Comparison of ENCODE assay signal across 1 cellular context in the genomic region with DNA sequence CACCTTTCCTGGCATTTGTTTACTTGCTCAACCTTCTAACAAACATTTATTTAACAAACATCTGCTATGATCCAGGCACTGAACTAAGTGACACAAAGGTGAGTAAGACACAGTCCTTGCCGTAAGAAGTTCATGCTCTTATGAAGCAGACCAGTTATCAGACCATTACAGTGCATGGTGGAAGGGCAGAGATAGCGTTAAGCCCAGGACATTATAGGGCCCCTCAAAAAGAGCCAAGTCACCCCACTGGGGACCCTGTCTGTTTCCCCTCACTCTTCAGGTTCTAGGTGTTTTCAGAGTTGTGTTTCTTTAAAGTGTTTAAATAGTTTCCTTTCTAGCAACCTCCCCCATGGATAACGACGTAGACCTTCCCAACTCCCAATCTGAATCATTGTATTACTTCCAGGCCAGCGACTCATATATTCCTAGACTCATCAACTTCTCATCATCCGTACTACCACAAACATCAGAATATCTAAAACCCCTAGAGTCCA.
A peak's percentile ranks its signal among the peaks of the same experiment; 100 is the strongest.
TF ChIP-seq lines count a peak whose summit lies in the region.

No MANE protein-coding gene starts in this region.

TF ChIP-seq in K562, 482 proteins besides CTCF, POLR2A, EP300 and RAD21 (continued from another document and continues in another):
- TF ChIP-seq E4F1 (CRISPR knock-in tag; IDR thresholded peaks at IDR 0.05; ENCODE audit: borderline replicate concordance) (no peak), CBFA2T3 (IDR thresholded peaks at IDR 0.05) (peak; percentile 96), YY1 (IDR thresholded peaks at IDR 0.05; ENCODE audit: borderline replicate concordance in 1 of 3, control insufficient read depth in 1 of 3, extremely low read depth in 1 of 3, insufficient read depth in 3 of 3, insufficient read length in 1 of 3, insufficient replicate concordance in 2 of 3, low read depth in 1 of 3, low read length in 2 of 3) (no peak), GATAD2A (IDR thresholded peaks at IDR 0.05) (peak; percentile 76; the same call in 1 of the 2 replicates), HOXB6 (CRISPR knock-in tag; IDR thresholded peaks at IDR 0.05; ENCODE audit: borderline replicate concordance) (no peak), CBFB (CRISPR knock-in tag; IDR thresholded peaks at IDR 0.05) (no peak), ZBTB17 (CRISPR knock-in tag; IDR thresholded peaks at IDR 0.05) (no peak), FOXP4 (CRISPR knock-in tag; IDR thresholded peaks at IDR 0.05; ENCODE audit: borderline replicate concordance) (no peak), ARNT (IDR thresholded peaks at IDR 0.05) (peak in 1 of 2 experiments; percentile 57; a peak in 1 of 4 replicates), RFX1 (IDR thresholded peaks at IDR 0.05) (no peak), ZFP1 (CRISPR knock-in tag; IDR thresholded peaks at IDR 0.05) (no peak), POLR2H (tag; IDR thresholded peaks at IDR 0.05; ENCODE audit: low read depth) (no peak), PHTF2 (CRISPR knock-in tag; IDR thresholded peaks at IDR 0.05) (no peak), SNIP1 (IDR thresholded peaks at IDR 0.05; ENCODE audit: low read depth) (no peak), MYBL2 (IDR thresholded peaks at IDR 0.05; ENCODE audit: low read depth) (no peak), MYBL2 (CRISPR knock-in tag; IDR thresholded peaks at IDR 0.05; ENCODE audit: borderline replicate concordance) (no peak), PREB (CRISPR knock-in tag; IDR thresholded peaks at IDR 0.05) (no peak), GATAD2B (IDR thresholded peaks at IDR 0.05; ENCODE audit: borderline replicate concordance) (peak; percentile 77; the same call in 1 of the 2 replicates), REST (CRISPR knock-in tag; IDR thresholded peaks at IDR 0.05; ENCODE audit: low read depth) (no peak), RAD51 (IDR thresholded peaks at IDR 0.05; ENCODE audit: borderline replicate concordance, low read depth) (no peak), MEF2D (tag; conservative IDR thresholded peaks at IDR 0.05; ENCODE audit: low read depth) (no peak), ZNF77 (CRISPR knock-in tag; IDR thresholded peaks at IDR 0.05) (no peak), ZNF644 (tag; IDR thresholded peaks at IDR 0.05; ENCODE audit: low read depth) (no peak), CXXC5 (CRISPR knock-in tag; IDR thresholded peaks at IDR 0.05) (peak; percentile 66), IRF1 (CRISPR knock-in tag; IDR thresholded peaks at IDR 0.05; ENCODE audit: borderline replicate concordance) (no peak), ZNF263 (CRISPR knock-in tag; IDR thresholded peaks at IDR 0.05; ENCODE audit: borderline replicate concordance) (no peak), ATF1 (CRISPR knock-in tag; IDR thresholded peaks at IDR 0.05) (no peak), ATF1 (tag; IDR thresholded peaks at IDR 0.05) (peak; percentile 47), NR4A1 (CRISPR knock-in tag; IDR thresholded peaks at IDR 0.05) (no peak), NR4A1 (tag; IDR thresholded peaks at IDR 0.05) (peak; percentile 74; the same call in 1 of the 2 replicates), SIX5 (IDR thresholded peaks at IDR 0.05; ENCODE audit: borderline replicate concordance in 1 of 2, insufficient read depth in 1 of 2, low read depth in 1 of 2, low read length in 2 of 2) (no peak), ELF4 (CRISPR knock-in tag; IDR thresholded peaks at IDR 0.05) (peak; percentile 18; the same call in 1 of the 2 replicates), KAT7 (CRISPR knock-in tag; IDR thresholded peaks at IDR 0.05; ENCODE audit: borderline replicate concordance) (no peak), BHLHE40 (IDR thresholded peaks at IDR 0.05; ENCODE audit: low read length) (no peak), ZNF695 (CRISPR knock-in tag; IDR thresholded peaks at IDR 0.05) (no peak), ZNF511 (CRISPR knock-in tag; IDR thresholded peaks at IDR 0.05) (no peak), ZNF780A (CRISPR knock-in tag; IDR thresholded peaks at IDR 0.05) (no peak), STAT5B (CRISPR knock-in tag; IDR thresholded peaks at IDR 0.05) (no peak), POLR2AphosphoS5 (IDR thresholded peaks at IDR 0.05; ENCODE audit: control insufficient read depth, insufficient read depth, low read depth, low read length) (peak; percentile 94), HMGN3 (IDR thresholded peaks at IDR 0.05; ENCODE audit: borderline replicate concordance, extremely low read depth, insufficient read length, low read depth, low read length) (peak; percentile 32), ELF2 (CRISPR knock-in tag; IDR thresholded peaks at IDR 0.05) (no peak), FOXP1 (CRISPR knock-in tag; IDR thresholded peaks at IDR 0.05) (no peak), PRPF4 (IDR thresholded peaks at IDR 0.05; ENCODE audit: insufficient read depth, low read depth, low read length, poor library complexity, severe bottlenecking) (no peak)
- TF ChIP-seq, protein P1, sequence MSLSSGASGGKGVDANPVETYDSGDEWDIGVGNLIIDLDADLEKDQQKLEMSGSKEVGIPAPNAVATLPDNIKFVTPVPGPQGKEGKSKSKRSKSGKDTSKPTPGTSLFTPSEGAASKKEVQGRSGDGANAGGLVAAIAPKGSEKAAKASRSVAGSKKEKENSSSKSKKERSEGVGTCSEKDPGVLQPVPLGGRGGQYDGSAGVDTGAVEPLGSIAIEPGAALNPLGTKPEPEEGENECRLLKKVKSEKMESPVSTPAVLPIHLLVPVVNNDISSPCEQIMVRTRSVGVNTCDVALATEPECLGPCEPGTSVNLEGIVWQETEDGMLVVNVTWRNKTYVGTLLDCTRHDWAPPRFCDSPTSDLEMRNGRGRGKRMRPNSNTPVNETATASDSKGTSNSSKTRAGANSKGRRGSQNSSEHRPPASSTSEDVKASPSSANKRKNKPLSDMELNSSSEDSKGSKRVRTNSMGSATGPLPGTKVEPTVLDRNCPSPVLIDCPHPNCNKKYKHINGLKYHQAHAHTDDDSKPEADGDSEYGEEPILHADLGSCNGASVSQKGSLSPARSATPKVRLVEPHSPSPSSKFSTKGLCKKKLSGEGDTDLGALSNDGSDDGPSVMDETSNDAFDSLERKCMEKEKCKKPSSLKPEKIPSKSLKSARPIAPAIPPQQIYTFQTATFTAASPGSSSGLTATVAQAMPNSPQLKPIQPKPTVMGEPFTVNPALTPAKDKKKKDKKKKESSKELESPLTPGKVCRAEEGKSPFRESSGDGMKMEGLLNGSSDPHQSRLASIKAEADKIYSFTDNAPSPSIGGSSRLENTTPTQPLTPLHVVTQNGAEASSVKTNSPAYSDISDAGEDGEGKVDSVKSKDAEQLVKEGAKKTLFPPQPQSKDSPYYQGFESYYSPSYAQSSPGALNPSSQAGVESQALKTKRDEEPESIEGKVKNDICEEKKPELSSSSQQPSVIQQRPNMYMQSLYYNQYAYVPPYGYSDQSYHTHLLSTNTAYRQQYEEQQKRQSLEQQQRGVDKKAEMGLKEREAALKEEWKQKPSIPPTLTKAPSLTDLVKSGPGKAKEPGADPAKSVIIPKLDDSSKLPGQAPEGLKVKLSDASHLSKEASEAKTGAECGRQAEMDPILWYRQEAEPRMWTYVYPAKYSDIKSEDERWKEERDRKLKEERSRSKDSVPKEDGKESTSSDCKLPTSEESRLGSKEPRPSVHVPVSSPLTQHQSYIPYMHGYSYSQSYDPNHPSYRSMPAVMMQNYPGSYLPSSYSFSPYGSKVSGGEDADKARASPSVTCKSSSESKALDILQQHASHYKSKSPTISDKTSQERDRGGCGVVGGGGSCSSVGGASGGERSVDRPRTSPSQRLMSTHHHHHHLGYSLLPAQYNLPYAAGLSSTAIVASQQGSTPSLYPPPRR (CRISPR knock-in tag; IDR thresholded peaks at IDR 0.05; ENCODE audit: borderline replicate concordance), result no peak
- TF ChIP-seq, protein P2, sequence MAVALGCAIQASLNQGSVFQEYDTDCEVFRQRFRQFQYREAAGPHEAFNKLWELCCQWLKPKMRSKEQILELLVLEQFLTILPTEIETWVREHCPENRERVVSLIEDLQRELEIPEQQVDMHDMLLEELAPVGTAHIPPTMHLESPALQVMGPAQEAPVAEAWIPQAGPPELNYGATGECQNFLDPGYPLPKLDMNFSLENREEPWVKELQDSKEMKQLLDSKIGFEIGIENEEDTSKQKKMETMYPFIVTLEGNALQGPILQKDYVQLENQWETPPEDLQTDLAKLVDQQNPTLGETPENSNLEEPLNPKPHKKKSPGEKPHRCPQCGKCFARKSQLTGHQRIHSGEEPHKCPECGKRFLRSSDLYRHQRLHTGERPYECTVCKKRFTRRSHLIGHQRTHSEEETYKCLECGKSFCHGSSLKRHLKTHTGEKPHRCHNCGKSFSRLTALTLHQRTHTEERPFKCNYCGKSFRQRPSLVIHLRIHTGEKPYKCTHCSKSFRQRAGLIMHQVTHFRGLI (CRISPR knock-in tag; IDR thresholded peaks at IDR 0.05), result no peak
- TF ChIP-seq, protein P3, sequence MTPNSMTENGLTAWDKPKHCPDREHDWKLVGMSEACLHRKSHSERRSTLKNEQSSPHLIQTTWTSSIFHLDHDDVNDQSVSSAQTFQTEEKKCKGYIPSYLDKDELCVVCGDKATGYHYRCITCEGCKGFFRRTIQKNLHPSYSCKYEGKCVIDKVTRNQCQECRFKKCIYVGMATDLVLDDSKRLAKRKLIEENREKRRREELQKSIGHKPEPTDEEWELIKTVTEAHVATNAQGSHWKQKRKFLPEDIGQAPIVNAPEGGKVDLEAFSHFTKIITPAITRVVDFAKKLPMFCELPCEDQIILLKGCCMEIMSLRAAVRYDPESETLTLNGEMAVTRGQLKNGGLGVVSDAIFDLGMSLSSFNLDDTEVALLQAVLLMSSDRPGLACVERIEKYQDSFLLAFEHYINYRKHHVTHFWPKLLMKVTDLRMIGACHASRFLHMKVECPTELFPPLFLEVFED (CRISPR knock-in tag; conservative IDR thresholded peaks at IDR 0.05), result 0 out of 2 replicates have a peak, but pooled peaks have one; percentile 3
